In the genomic region with DNA sequence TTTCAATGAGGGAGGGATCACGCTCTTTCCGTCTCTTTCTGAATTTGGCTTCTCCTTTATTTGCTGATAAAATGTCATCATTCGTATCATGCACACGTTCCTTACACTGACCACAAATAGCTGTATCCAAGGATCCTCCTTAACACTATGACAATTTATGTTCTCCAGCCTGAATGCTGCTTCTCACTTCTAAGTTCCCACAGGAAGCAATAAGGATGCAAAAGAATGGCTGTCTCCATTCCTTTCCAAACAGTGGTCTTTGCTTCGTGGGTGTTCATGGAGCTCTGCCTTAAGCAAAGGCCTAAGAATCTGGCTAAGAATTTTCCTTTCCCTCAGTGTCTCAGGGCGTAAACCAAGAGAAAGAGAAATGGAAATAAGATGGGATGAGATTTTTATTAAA, we compare ENCODE assay signal across 18 cellular contexts.
DNase-seq lines count a peak whose midpoint lies in the region; ATAC-seq, FAIRE-seq and TF ChIP-seq lines count a peak whose summit lies in the region.
"Had no signal": no experiment of that assay in that cellular context is flagged by ENCODE, and none has a peak within 500 bp of the region (broad histone marks: within the 10 kb centered on the region; RNA-seq: fewer than 3 reads in every experiment).

No MANE protein-coding gene starts in this region.

- H3K4me2 ChIP-seq in A549 = no peak overlapping the region

- DNase-seq in A549 (ENCODE audit: low read depth in 1 of 2, low spot score in 1 of 2) (no peak), NCI-H69 (lab: John Stamatoyannopoulos, UW) (peak; percentile 2), dorsolateral prefrontal cortex (no peak), memory B cell (ENCODE audit: low spot score in 2 of 2) (no peak), prostate gland (ENCODE audit: low spot score) (no peak), GF-D8 (lab: John Stamatoyannopoulos, UW) (no peak), medulla oblongata (ENCODE audit: extremely low spot score) (no peak)
- DNase-seq: 8988T, DMS153, NCI-H187 treated with DMSO at 0.1 percent for 48 hours, NCI-H2171, NCI-H446 treated with DMSO at 0.1 percent for 48 hours, NCI-H748 treated with DMSO at 0.1 percent for 48 hours, OCI-M1, RPMI8226, SIG-M5 had no signal

- no peak overlapping the region for H3K27ac ChIP-seq in A549
- H3K27ac ChIP-seq in dorsolateral prefrontal cortex = peak overlapping the region in 55 of 59 donors; percentile 6 to 92 (median 77)
- H3K27ac ChIP-seq in prostate gland = no peak overlapping the region

- H3K4me3 Mint-ChIP-seq in memory B cell = no peak overlapping the region

- H3K9me3 ChIP-seq in A549 (no peaks in the 10 kb centered on the region), prostate gland (no peaks in the 10 kb centered on the region)
- H3K9me3 ChIP-seq: HAP-1 had no signal

- FAIRE-seq in A549 (lab: Jason Lieb, UNC) = peak; percentile 13

- no peak for TF ChIP-seq RAD21 in A549 (conservative IDR thresholded peaks at IDR 0.05 in 1 of 2, IDR thresholded peaks at IDR 0.05 in 1 of 2)

- intact Hi-C loops in dorsolateral prefrontal cortex (cut with DNase I) = loop anchor here (5.0 to 10.0 kb wide), 2 partner anchors 62 to 520 kb away; no protein-coding TSS in a partner anchor
- intact Hi-C loops in prostate gland (cut with DNase I) = no loop called here

- no peak for TF ChIP-seq EP300 in A549 (IDR thresholded peaks at IDR 0.05)

- H3K4me1 Mint-ChIP-seq in memory B cell = no peaks in the 10 kb centered on the region

- H3K4me3 ChIP-seq in A549 = no peak overlapping the region
- H3K4me3 ChIP-seq in dorsolateral prefrontal cortex = no peak overlapping the region
- H3K4me3 ChIP-seq in prostate gland = no peak overlapping the region
- H3K4me3 ChIP-seq: HAP-1 had no signal

- H3K4me1 ChIP-seq in A549 (peaks cover 17% of the 10 kb centered on the region), prostate gland (replicated peaks) (no peaks in the 10 kb centered on the region)

- TF ChIP-seq POLR2A in A549 (IDR thresholded peaks at IDR 0.05; ENCODE audit: low read length) (no peak), prostate gland (IDR thresholded peaks at IDR 0.05) (no peak)

- no peaks in the 10 kb centered on the region for H3K9me3 Mint-ChIP-seq in memory B cell

- no peaks in the 10 kb centered on the region for H3K27me3 ChIP-seq in dorsolateral prefrontal cortex
- H3K27me3 ChIP-seq in prostate gland (replicated peaks; ENCODE audit: insufficient read depth) = no peaks in the 10 kb centered on the region

- TF ChIP-seq CTCF in A549 (IDR thresholded peaks at IDR 0.05) = no peak
- TF ChIP-seq CTCF in dorsolateral prefrontal cortex (IDR thresholded peaks at IDR 0.05 in 54 of 56, conservative IDR thresholded peaks at IDR 0.05 in 2 of 56; ENCODE audit: low read depth in 1 of 56, partially characterized antibody in 56 of 56) = no peak
- TF ChIP-seq CTCF in prostate gland (IDR thresholded peaks at IDR 0.05) = no peak

- ATAC-seq in A549 = no peak
- no peak for ATAC-seq in memory B cell (ENCODE audit: low read depth)
- no peak for ATAC-seq in GM18858 (IDR thresholded peaks at IDR 0.05; ENCODE audit: unreplicated experiment)

- H3K27ac Mint-ChIP-seq in memory B cell = peak overlapping the region; percentile 54

- 89% methylated on average over 6 of the region's 6 CpGs for WGBS in A549 (ENCODE audit: missing lambda C conversion rate)
- WGBS in prostate gland = 92% methylated on average over 6 of the region's 6 CpGs

- no peaks in the 10 kb centered on the region for H3K27me3 Mint-ChIP-seq in memory B cell

- peaks cover 26% of the 10 kb centered on the region for H3K36me3 Mint-ChIP-seq in memory B cell

- no peaks in the 10 kb centered on the region for H3K36me3 ChIP-seq in prostate gland
- H3K36me3 ChIP-seq: HAP-1 had no signal

- POLR2A ChIA-PET in A549 (lab: Yijun Ruan, JAX) = no interaction called here

- CTCF ChIA-PET in A549 (lab: Yijun Ruan, JAX) = interaction anchor here (0.7 to 1.6 kb wide), 4 partner anchors 16 to 536 kb away, joined by 3 to 7 read pairs (median 4); no protein-coding TSS in a partner anchor

TF ChIP-seq in A549, 52 proteins besides CTCF, POLR2A, EP300 and RAD21:
- TF ChIP-seq KDM1A (IDR thresholded peaks at IDR 0.05; ENCODE audit: low read depth) = no peak
- TF ChIP-seq TP53 (CRISPR knock-in tag; IDR thresholded peaks at IDR 0.05) = no peak
- no peak for TF ChIP-seq ESRRA (IDR thresholded peaks at IDR 0.05; ENCODE audit: borderline replicate concordance, low read length)
- no peak for TF ChIP-seq FOSB (CRISPR knock-in tag; IDR thresholded peaks at IDR 0.05)
TF ChIP-seq in A549: peak in this region for 0.

Comparison
In these comparisons a context has a peak if more than half of its experiments do, and no peak if none do; other contexts are left out.
1. H3K27ac ChIP-seq: peak in dorsolateral prefrontal cortex (55 of 59); none in A549 (0 of 2) and prostate gland (0 of 2).